In the genomic region with DNA sequence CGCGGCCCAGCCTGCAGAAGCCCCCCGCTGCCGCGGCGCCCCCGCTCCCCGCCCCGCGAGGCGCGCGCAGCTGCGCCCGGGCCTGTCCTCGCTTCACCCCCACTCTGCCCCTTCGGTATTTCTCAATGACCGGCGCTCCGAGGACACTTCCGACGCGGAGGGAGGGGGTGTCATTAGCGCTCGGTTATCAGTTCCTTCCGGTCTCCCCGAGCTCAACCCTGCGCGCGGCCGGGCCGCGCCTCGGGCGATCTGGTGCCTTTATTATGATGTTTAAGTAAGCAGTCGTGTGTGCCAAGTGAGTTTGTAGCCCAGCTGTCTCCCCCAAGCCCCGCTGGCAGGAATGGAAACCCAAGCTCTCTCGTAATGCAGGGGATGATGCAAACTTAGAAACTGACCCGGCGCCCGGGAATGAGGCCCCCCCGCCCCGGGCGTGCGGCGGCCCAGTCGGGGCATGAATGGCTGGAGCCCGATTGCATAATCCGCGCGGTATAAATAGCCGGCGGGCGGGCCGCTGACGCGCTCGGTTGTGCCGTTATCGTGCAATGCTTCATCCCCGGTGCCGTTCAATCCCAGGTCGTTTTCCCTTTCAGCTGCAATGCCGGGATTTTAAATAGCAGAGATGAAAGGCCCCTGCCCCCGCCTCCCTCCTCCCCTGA, we compare ENCODE assay signal across 1 cellular context.
A peak's percentile ranks its signal among the peaks of the same experiment; 100 is the strongest.
TF ChIP-seq lines count a peak whose summit lies in the region.

No MANE protein-coding gene starts in this region.

TF ChIP-seq in K562, 482 proteins besides CTCF, POLR2A, EP300 and RAD21 (continued from another document and continues in another):
- TF ChIP-seq ETV5 (CRISPR knock-in tag; IDR thresholded peaks at IDR 0.05; ENCODE audit: low read depth) (peak; percentile 99), ZNF445 (CRISPR knock-in tag; IDR thresholded peaks at IDR 0.05; ENCODE audit: low read depth) (no peak), KLF6 (CRISPR knock-in tag; IDR thresholded peaks at IDR 0.05; ENCODE audit: borderline replicate concordance) (0 out of 2 replicates have a peak, but pooled peaks have one; percentile 16), TAF15 (IDR thresholded peaks at IDR 0.05; ENCODE audit: low read depth, low read length) (no peak), ZNF583 (CRISPR knock-in tag; IDR thresholded peaks at IDR 0.05) (0 out of 2 replicates have a peak, but pooled peaks have one; percentile 38), EP400 (IDR thresholded peaks at IDR 0.05) (peak; percentile 97), BRD9 (IDR thresholded peaks at IDR 0.05; ENCODE audit: low read depth, partially characterized antibody) (no peak), ZKSCAN1 (IDR thresholded peaks at IDR 0.05; ENCODE audit: low read depth, low read length) (no peak), RUNX1 (IDR thresholded peaks at IDR 0.05; ENCODE audit: low read depth) (no peak), SOX6 (IDR thresholded peaks at IDR 0.05) (peak; percentile 60; the same call in 1 of the 2 replicates), FOXK2 (conservative IDR thresholded peaks at IDR 0.05 in 1 of 2, IDR thresholded peaks at IDR 0.05 in 1 of 2; ENCODE audit: low read depth in 2 of 2) (peak; percentile 18 to 72; a peak in 2 of 4 replicates), GTF2E2 (tag; IDR thresholded peaks at IDR 0.05) (peak; percentile 82; the same call in 1 of the 2 replicates), SRSF9 (IDR thresholded peaks at IDR 0.05; ENCODE audit: borderline replicate concordance, low read depth, low read length) (no peak), NFRKB (IDR thresholded peaks at IDR 0.05; ENCODE audit: low read depth) (no peak; the same call in 1 of the 2 replicates), ZNF184 (CRISPR knock-in tag; IDR thresholded peaks at IDR 0.05) (no peak), ZNF785 (CRISPR knock-in tag; IDR thresholded peaks at IDR 0.05) (no peak), ZSCAN32 (CRISPR knock-in tag; IDR thresholded peaks at IDR 0.05) (peak; percentile 54; the same call in 1 of the 2 replicates), ZNF561 (CRISPR knock-in tag; conservative IDR thresholded peaks at IDR 0.05) (no peak), ZNF347 (CRISPR knock-in tag; IDR thresholded peaks at IDR 0.05; ENCODE audit: low read depth) (no peak), ZNF41 (CRISPR knock-in tag; conservative IDR thresholded peaks at IDR 0.05) (no peak), XRCC5 (IDR thresholded peaks at IDR 0.05; ENCODE audit: low read depth, low read length) (0 out of 2 replicates have a peak, but pooled peaks have one; percentile 20), CHD1 (IDR thresholded peaks at IDR 0.05; ENCODE audit: low read length) (no peak), COPS2 (conservative IDR thresholded peaks at IDR 0.05) (no peak), PML (IDR thresholded peaks at IDR 0.05; ENCODE audit: low read length) (peak; percentile 76; the same call in 1 of the 2 replicates), KDM5B (IDR thresholded peaks at IDR 0.05; ENCODE audit: insufficient replicate concordance, low read depth, low read length) (peak; percentile 87)
- TF ChIP-seq, protein P1, sequence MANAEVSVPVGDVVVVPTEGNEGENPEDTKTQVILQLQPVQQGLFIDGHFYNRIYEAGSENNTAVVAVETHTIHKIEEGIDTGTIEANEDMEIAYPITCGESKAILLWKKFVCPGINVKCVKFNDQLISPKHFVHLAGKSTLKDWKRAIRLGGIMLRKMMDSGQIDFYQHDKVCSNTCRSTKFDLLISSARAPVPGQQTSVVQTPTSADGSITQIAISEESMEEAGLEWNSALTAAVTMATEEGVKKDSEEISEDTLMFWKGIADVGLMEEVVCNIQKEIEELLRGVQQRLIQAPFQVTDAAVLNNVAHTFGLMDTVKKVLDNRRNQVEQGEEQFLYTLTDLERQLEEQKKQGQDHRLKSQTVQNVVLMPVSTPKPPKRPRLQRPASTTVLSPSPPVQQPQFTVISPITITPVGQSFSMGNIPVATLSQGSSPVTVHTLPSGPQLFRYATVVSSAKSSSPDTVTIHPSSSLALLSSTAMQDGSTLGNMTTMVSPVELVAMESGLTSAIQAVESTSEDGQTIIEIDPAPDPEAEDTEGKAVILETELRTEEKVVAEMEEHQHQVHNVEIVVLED (CRISPR knock-in tag; IDR thresholded peaks at IDR 0.05) = peak; percentile 35; the same call in 1 of the 2 replicates
- TF ChIP-seq, protein P2, sequence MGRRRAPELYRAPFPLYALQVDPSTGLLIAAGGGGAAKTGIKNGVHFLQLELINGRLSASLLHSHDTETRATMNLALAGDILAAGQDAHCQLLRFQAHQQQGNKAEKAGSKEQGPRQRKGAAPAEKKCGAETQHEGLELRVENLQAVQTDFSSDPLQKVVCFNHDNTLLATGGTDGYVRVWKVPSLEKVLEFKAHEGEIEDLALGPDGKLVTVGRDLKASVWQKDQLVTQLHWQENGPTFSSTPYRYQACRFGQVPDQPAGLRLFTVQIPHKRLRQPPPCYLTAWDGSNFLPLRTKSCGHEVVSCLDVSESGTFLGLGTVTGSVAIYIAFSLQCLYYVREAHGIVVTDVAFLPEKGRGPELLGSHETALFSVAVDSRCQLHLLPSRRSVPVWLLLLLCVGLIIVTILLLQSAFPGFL (CRISPR knock-in tag; IDR thresholded peaks at IDR 0.05) = no peak
- TF ChIP-seq, protein P3, sequence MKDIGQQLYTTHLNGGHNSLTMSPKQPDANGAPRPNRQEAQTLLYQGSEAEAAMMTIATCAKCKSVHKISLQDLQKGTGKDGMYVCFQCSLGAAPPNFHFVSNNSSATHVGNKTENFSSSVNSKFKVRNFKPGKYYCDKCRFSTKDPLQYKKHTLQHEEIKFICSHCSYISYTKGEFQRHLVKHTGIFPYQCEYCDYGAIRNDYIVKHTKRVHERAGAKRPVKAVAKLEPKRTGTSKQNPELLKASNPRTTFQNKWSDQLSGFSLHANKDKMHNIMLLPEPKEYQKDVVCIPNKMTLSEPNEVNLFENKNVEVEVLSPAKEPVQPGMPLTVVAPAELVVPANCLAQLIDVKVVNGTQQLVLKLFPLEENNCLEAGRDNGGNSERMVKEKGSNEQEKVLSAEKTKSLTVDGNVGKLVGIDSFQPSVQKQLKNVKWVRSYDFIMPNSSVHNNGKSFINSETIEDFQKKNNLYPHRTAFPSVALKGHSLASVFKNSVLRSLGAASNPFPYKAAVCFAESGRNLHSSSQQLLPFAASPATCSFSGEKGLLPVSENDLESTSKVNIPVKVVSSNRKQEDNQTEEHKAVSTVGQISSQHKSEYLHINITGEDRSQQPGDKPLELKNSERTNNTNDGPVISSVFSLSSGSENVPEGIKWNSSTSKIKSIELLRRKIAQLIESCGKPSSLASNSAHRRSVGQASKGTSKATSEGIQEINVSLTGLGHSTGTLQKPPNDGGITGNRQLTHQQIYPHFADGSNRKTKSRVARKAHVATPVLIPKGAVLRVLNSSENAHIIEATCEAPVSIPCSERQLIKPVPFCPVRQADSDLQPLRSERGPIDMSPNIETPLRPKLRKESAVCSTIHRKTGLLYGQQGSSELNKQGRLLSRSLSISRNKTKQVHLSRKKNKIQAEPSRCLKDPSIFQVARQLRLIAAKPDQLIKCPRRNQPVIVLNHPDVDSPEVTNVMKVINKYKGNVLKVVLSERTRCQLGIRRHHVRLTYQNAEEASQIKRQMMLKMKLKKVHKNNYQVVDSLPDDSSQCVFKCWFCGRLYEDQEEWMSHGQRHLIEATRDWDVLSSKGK (CRISPR knock-in tag; IDR thresholded peaks at IDR 0.05) = no peak
- TF ChIP-seq, protein P4, sequence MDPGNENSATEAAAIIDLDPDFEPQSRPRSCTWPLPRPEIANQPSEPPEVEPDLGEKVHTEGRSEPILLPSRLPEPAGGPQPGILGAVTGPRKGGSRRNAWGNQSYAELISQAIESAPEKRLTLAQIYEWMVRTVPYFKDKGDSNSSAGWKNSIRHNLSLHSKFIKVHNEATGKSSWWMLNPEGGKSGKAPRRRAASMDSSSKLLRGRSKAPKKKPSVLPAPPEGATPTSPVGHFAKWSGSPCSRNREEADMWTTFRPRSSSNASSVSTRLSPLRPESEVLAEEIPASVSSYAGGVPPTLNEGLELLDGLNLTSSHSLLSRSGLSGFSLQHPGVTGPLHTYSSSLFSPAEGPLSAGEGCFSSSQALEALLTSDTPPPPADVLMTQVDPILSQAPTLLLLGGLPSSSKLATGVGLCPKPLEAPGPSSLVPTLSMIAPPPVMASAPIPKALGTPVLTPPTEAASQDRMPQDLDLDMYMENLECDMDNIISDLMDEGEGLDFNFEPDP (CRISPR knock-in tag; IDR thresholded peaks at IDR 0.05) = no peak
- TF ChIP-seq, protein P5, sequence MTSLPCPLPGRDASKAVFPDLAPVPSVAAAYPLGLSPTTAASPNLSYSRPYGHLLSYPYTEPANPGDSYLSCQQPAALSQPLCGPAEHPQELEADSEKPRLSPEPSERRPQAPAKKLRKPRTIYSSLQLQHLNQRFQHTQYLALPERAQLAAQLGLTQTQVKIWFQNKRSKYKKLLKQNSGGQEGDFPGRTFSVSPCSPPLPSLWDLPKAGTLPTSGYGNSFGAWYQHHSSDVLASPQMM (CRISPR knock-in tag; IDR thresholded peaks at IDR 0.05) = no peak
- TF ChIP-seq, protein P6, sequence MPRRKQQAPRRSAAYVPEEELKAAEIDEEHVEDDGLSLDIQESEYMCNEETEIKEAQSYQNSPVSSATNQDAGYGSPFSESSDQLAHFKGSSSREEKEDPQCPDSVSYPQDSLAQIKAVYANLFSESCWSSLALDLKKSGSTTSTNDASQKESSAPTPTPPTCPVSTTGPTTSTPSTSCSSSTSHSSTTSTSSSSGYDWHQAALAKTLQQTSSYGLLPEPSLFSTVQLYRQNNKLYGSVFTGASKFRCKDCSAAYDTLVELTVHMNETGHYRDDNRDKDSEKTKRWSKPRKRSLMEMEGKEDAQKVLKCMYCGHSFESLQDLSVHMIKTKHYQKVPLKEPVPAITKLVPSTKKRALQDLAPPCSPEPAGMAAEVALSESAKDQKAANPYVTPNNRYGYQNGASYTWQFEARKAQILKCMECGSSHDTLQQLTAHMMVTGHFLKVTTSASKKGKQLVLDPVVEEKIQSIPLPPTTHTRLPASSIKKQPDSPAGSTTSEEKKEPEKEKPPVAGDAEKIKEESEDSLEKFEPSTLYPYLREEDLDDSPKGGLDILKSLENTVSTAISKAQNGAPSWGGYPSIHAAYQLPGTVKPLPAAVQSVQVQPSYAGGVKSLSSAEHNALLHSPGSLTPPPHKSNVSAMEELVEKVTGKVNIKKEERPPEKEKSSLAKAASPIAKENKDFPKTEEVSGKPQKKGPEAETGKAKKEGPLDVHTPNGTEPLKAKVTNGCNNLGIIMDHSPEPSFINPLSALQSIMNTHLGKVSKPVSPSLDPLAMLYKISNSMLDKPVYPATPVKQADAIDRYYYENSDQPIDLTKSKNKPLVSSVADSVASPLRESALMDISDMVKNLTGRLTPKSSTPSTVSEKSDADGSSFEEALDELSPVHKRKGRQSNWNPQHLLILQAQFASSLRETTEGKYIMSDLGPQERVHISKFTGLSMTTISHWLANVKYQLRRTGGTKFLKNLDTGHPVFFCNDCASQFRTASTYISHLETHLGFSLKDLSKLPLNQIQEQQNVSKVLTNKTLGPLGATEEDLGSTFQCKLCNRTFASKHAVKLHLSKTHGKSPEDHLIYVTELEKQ (CRISPR knock-in tag; IDR thresholded peaks at IDR 0.05) = no peak; the same call in 1 of the 2 replicates
- TF ChIP-seq, protein P7, sequence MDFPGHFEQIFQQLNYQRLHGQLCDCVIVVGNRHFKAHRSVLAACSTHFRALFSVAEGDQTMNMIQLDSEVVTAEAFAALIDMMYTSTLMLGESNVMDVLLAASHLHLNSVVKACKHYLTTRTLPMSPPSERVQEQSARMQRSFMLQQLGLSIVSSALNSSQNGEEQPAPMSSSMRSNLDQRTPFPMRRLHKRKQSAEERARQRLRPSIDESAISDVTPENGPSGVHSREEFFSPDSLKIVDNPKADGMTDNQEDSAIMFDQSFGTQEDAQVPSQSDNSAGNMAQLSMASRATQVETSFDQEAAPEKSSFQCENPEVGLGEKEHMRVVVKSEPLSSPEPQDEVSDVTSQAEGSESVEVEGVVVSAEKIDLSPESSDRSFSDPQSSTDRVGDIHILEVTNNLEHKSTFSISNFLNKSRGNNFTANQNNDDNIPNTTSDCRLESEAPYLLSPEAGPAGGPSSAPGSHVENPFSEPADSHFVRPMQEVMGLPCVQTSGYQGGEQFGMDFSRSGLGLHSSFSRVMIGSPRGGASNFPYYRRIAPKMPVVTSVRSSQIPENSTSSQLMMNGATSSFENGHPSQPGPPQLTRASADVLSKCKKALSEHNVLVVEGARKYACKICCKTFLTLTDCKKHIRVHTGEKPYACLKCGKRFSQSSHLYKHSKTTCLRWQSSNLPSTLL (IDR thresholded peaks at IDR 0.05) = no peak
- TF ChIP-seq, protein P8, sequence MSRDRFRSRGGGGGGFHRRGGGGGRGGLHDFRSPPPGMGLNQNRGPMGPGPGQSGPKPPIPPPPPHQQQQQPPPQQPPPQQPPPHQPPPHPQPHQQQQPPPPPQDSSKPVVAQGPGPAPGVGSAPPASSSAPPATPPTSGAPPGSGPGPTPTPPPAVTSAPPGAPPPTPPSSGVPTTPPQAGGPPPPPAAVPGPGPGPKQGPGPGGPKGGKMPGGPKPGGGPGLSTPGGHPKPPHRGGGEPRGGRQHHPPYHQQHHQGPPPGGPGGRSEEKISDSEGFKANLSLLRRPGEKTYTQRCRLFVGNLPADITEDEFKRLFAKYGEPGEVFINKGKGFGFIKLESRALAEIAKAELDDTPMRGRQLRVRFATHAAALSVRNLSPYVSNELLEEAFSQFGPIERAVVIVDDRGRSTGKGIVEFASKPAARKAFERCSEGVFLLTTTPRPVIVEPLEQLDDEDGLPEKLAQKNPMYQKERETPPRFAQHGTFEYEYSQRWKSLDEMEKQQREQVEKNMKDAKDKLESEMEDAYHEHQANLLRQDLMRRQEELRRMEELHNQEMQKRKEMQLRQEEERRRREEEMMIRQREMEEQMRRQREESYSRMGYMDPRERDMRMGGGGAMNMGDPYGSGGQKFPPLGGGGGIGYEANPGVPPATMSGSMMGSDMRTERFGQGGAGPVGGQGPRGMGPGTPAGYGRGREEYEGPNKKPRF (IDR thresholded peaks at IDR 0.05; ENCODE audit: low read depth, low read length) = no peak
- TF ChIP-seq, protein P9, sequence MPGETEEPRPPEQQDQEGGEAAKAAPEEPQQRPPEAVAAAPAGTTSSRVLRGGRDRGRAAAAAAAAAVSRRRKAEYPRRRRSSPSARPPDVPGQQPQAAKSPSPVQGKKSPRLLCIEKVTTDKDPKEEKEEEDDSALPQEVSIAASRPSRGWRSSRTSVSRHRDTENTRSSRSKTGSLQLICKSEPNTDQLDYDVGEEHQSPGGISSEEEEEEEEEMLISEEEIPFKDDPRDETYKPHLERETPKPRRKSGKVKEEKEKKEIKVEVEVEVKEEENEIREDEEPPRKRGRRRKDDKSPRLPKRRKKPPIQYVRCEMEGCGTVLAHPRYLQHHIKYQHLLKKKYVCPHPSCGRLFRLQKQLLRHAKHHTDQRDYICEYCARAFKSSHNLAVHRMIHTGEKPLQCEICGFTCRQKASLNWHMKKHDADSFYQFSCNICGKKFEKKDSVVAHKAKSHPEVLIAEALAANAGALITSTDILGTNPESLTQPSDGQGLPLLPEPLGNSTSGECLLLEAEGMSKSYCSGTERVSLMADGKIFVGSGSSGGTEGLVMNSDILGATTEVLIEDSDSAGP (CRISPR knock-in tag; IDR thresholded peaks at IDR 0.05) = no peak
